In the genomic region with DNA sequence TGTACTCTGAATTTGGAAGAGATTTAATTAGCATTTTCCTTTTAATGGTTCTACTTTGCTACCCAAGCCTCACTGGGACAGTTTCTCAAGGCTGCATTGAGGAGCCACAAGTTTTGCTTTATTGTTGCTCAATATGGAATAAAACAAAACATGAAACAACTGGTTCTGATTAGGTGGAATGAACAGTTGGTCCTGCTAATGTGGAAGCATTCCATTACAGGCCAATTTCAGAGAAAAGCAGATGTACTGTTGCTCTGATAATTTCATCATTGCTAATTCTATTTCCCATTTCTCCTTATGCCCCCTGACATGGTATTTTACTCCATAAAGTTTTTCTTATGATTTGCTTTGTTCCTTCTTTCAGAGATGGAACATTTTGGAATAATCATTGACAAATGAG, we compare ENCODE assay signal across 23 cellular contexts.
DNase-seq lines count a peak whose midpoint lies in the region; ATAC-seq and TF ChIP-seq lines count a peak whose summit lies in the region.
"Had no signal": no experiment of that assay in that cellular context is flagged by ENCODE, and none has a peak within 500 bp of the region (broad histone marks: within the 10 kb centered on the region; RNA-seq: fewer than 3 reads in every experiment).

No MANE protein-coding gene starts in this region.

- intact Hi-C loops in Right ventricle myocardium superior (cut with DNase I): no loop called here
- intact Hi-C loops in cardiac septum (cut with DNase I): no loop called here
- intact Hi-C loops in vagina (cut with DNase I): no loop called here
- intact Hi-C loops in body of pancreas (cut with DNase I): no loop called here

- H3K4me1 ChIP-seq in vagina (no peaks in the 10 kb centered on the region), body of pancreas (peaks cover 47% of the 10 kb centered on the region)

- H3K9me3 ChIP-seq in vagina: no peaks in the 10 kb centered on the region
- H3K9me3 ChIP-seq in body of pancreas: no peaks in the 10 kb centered on the region
- H3K9me3 ChIP-seq: colonic mucosa had no signal

- peaks cover 7% of the 10 kb centered on the region for H3K27me3 Mint-ChIP-seq in activated T-cell treated with anti-CD3 and anti-CD28 coated beads, Interleukin-2, amount 50 U/mL, for 72 hours (ENCODE audit: low read depth)

- no peaks in the 10 kb centered on the region for H3K27me3 ChIP-seq in vagina
- H3K27me3 ChIP-seq in body of pancreas: no peaks in the 10 kb centered on the region
- H3K27me3 ChIP-seq: colonic mucosa had no signal

- H3K27ac ChIP-seq in vagina (peak overlapping the region; percentile 24), body of pancreas (no peak overlapping the region)
- H3K27ac ChIP-seq: colonic mucosa had no signal

- peaks cover 0 to 2% of the 10 kb centered on the region in 2 donors for H3K9me3 Mint-ChIP-seq in activated T-cell treated with anti-CD3 and anti-CD28 coated beads, Interleukin-2, amount 50 U/mL, for 72 hours
- H3K9me3 Mint-ChIP-seq: activated naive CD4-positive, alpha-beta T cell treated with anti-CD3 and anti-CD28 coated beads, Interleukin-2, amount 50 U/mL, for 24 hours; activated T-cell treated with anti-CD3 and anti-CD28 coated beads, Interleukin-2, amount 50 U/mL, for 4 hours; CD8-positive, alpha-beta T cell; stimulated activated naive CD8-positive, alpha-beta T cell treated with anti-CD3 and anti-CD28 coated beads, Interleukin-15, Interleukin-2, amounts not matched to agents 100 ng/mL and 50 ng/mL, for 24 hours had no signal

- peak; percentile 41 for ATAC-seq in Right ventricle myocardium superior (ENCODE audit: poor library complexity)
- ATAC-seq in SK-N-SH treated with all-trans-retinoic acid at 6 μM for 48 hours: peak; percentile 79
- ATAC-seq in activated T-cell treated with anti-CD3 and anti-CD28 coated beads, Interleukin-2, amount 50 U/mL, for 72 hours (replicated peaks in 1 of 2): no peak
- no peak for ATAC-seq in body of pancreas
- ATAC-seq: activated T-cell treated with anti-CD3 and anti-CD28 coated beads, Interleukin-2, amount 50 U/mL, for 4 hours; CD8-positive, alpha-beta T cell had no signal

- no peak overlapping the region for H3K27ac Mint-ChIP-seq in activated T-cell treated with anti-CD3 and anti-CD28 coated beads, Interleukin-2, amount 50 U/mL, for 72 hours
- H3K27ac Mint-ChIP-seq: activated naive CD4-positive, alpha-beta T cell treated with anti-CD3 and anti-CD28 coated beads, Interleukin-2, amount 50 U/mL, for 24 hours; CD8-positive, alpha-beta T cell; stimulated activated naive CD8-positive, alpha-beta T cell treated with anti-CD3 and anti-CD28 coated beads, Interleukin-15, Interleukin-2, amounts not matched to agents 100 ng/mL and 50 ng/mL, for 24 hours had no signal

- H3K36me3 ChIP-seq in vagina: no peaks in the 10 kb centered on the region
- no peaks in the 10 kb centered on the region for H3K36me3 ChIP-seq in body of pancreas (replicated peaks in 1 of 2; ENCODE audit: insufficient read depth in 1 of 2, low read depth in 2 of 2)
- H3K36me3 ChIP-seq: colonic mucosa had no signal

- H3K4me3 ChIP-seq in vagina (no peak overlapping the region), body of pancreas (no peak overlapping the region)
- H3K4me3 ChIP-seq: colonic mucosa had no signal

- TF ChIP-seq CTCF in vagina (IDR thresholded peaks at IDR 0.05) (no peak), body of pancreas (IDR thresholded peaks at IDR 0.05) (no peak)

- DNase-seq in Right ventricle myocardium superior (no peak), cardiac septum (ENCODE audit: low spot score) (no peak), iris pigment epithelial cell (ENCODE audit: low read depth) (peak; percentile 37), vagina (ENCODE audit: extremely low spot score in 2 of 2) (no peak), superior temporal gyrus (ENCODE audit: extremely low spot score) (no peak), body of pancreas (no peak)
- DNase-seq in activated T-cell treated with anti-CD3 and anti-CD28 coated beads, Interleukin-2, amount 50 U/mL, for 72 hours: no peak
- DNase-seq: activated CD4-positive, alpha-beta T cell treated with anti-CD3 and anti-CD28 coated beads for 1 hour; activated CD8-positive, alpha-beta memory T cell treated with anti-CD3 and anti-CD28 coated beads for 24 hours; activated T-cell treated with anti-CD3 and anti-CD28 coated beads, Interleukin-2, amount 50 U/mL, for 4 hours; CD8-positive, alpha-beta T cell; colonic mucosa; foreskin melanocyte; hippocampal formation; NCI-H1105 treated with DMSO at 0.1 percent for 48 hours; NCI-H2081; NCI-H446 treated with DMSO at 0.1 percent for 48 hours; occipital lobe; RPMI8226; stimulated activated CD4-positive, alpha-beta T cell treated with anti-CD3 and anti-CD28 coated beads, Interleukin-4, amount 100 ng/mL, for 24 hours had no signal

- H3K4me3 Mint-ChIP-seq in activated T-cell treated with anti-CD3 and anti-CD28 coated beads, Interleukin-2, amount 50 U/mL, for 72 hours: no peak overlapping the region
- H3K4me3 Mint-ChIP-seq: activated naive CD4-positive, alpha-beta T cell treated with anti-CD3 and anti-CD28 coated beads, Interleukin-2, amount 50 U/mL, for 24 hours; activated T-cell treated with anti-CD3 and anti-CD28 coated beads, Interleukin-2, amount 50 U/mL, for 4 hours; CD8-positive, alpha-beta T cell; stimulated activated naive CD8-positive, alpha-beta T cell treated with anti-CD3 and anti-CD28 coated beads, Interleukin-15, Interleukin-2, amounts not matched to agents 100 ng/mL and 50 ng/mL, for 24 hours had no signal

- TF ChIP-seq POLR2A in vagina (IDR thresholded peaks at IDR 0.05): no peak
- TF ChIP-seq POLR2A in body of pancreas (IDR thresholded peaks at IDR 0.05): no peak

- no peaks in the 10 kb centered on the region for H3K4me1 Mint-ChIP-seq in activated T-cell treated with anti-CD3 and anti-CD28 coated beads, Interleukin-2, amount 50 U/mL, for 72 hours (ENCODE audit: low read depth)
- H3K4me1 Mint-ChIP-seq: activated naive CD4-positive, alpha-beta T cell treated with anti-CD3 and anti-CD28 coated beads, Interleukin-2, amount 50 U/mL, for 24 hours had no signal

- no peaks in the 10 kb centered on the region for H3K36me3 Mint-ChIP-seq in activated T-cell treated with anti-CD3 and anti-CD28 coated beads, Interleukin-2, amount 50 U/mL, for 72 hours (ENCODE audit: insufficient read depth in 2 of 2)
- H3K36me3 Mint-ChIP-seq: activated naive CD4-positive, alpha-beta T cell treated with anti-CD3 and anti-CD28 coated beads, Interleukin-2, amount 50 U/mL, for 24 hours; CD8-positive, alpha-beta T cell had no signal

TF ChIP-seq in SK-N-SH treated with all-trans-retinoic acid at 6 μM for 48 hours, 23 proteins besides CTCF, POLR2A, EP300 and RAD21:
- TF ChIP-seq, protein P1, sequence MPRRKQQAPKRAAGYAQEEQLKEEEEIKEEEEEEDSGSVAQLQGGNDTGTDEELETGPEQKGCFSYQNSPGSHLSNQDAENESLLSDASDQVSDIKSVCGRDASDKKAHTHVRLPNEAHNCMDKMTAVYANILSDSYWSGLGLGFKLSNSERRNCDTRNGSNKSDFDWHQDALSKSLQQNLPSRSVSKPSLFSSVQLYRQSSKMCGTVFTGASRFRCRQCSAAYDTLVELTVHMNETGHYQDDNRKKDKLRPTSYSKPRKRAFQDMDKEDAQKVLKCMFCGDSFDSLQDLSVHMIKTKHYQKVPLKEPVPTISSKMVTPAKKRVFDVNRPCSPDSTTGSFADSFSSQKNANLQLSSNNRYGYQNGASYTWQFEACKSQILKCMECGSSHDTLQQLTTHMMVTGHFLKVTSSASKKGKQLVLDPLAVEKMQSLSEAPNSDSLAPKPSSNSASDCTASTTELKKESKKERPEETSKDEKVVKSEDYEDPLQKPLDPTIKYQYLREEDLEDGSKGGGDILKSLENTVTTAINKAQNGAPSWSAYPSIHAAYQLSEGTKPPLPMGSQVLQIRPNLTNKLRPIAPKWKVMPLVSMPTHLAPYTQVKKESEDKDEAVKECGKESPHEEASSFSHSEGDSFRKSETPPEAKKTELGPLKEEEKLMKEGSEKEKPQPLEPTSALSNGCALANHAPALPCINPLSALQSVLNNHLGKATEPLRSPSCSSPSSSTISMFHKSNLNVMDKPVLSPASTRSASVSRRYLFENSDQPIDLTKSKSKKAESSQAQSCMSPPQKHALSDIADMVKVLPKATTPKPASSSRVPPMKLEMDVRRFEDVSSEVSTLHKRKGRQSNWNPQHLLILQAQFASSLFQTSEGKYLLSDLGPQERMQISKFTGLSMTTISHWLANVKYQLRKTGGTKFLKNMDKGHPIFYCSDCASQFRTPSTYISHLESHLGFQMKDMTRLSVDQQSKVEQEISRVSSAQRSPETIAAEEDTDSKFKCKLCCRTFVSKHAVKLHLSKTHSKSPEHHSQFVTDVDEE (CRISPR knock-in tag; IDR thresholded peaks at IDR 0.05): peak; percentile 73; the same call in 1 of the 2 replicates
- peak; percentile 97 for TF ChIP-seq TCF4 (CRISPR knock-in tag; IDR thresholded peaks at IDR 0.05; ENCODE audit: borderline replicate concordance)
- no peak for TF ChIP-seq ESRRG (CRISPR knock-in tag; IDR thresholded peaks at IDR 0.05)
- TF ChIP-seq ISL1 (CRISPR knock-in tag; IDR thresholded peaks at IDR 0.05): peak; percentile 62

Comparison
In these comparisons a context has a peak if more than half of its experiments do, and no peak if none do; other contexts are left out.
1. ATAC-seq: peak in Right ventricle myocardium superior (single experiment) and SK-N-SH treated with all-trans-retinoic acid at 6 μM for 48 hours (single experiment); none in activated T-cell treated with anti-CD3 and anti-CD28 coated beads, Interleukin-2, amount 50 U/mL, for 72 hours (0 of 2) and body of pancreas (single experiment).